8 cellular contexts compared by ENCODE assay signal in genomic region chr14:58749066-58749669, GRCh38.
DNase-seq lines count a peak whose midpoint lies in the region; ATAC-seq and TF ChIP-seq lines count a peak whose summit lies in the region.

No MANE protein-coding gene starts in this region.

- no peak overlapping the region for H3K27ac Mint-ChIP-seq in activated CD8-positive, alpha-beta T cell treated with anti-CD3 and anti-CD28 coated beads for 36 hours

- TF ChIP-seq CTCF in AG04449 (IDR thresholded peaks at IDR 0.05; ENCODE audit: insufficient read depth, low read length, missing control alignments): no peak
- no peak; a peak in 1 of 6 replicates for TF ChIP-seq CTCF in HCT116 (IDR thresholded peaks at IDR 0.05 in 2 of 3, conservative IDR thresholded peaks at IDR 0.05 in 1 of 3; ENCODE audit: borderline replicate concordance in 1 of 3, insufficient read depth in 1 of 3, low read depth in 2 of 3, low read length in 2 of 3)
- TF ChIP-seq CTCF in activated CD8-positive, alpha-beta T cell treated with anti-CD3 and anti-CD28 coated beads for 36 hours (IDR thresholded peaks at IDR 0.05): no peak
- TF ChIP-seq CTCF in lower lobe of right lung (IDR thresholded peaks at IDR 0.05): no peak

- peaks cover 6% of the 10 kb centered on the region for H3K4me1 Mint-ChIP-seq in activated CD8-positive, alpha-beta T cell treated with anti-CD3 and anti-CD28 coated beads for 36 hours (ENCODE audit: low read depth)

- DNase-seq in AG04449 (ENCODE audit: low read depth, low spot score) (peak; percentile 77), HCT116 (ENCODE audit: low read depth, low spot score) (peak; percentile 76), Karpas-422 (peak; percentile 44), lower lobe of right lung (peak; percentile 52), NCI-H2107 treated with DMSO at 0.1 percent for 48 hours (lab: John Stamatoyannopoulos, UW; ENCODE audit: unreplicated experiment) (no peak), NCI-H2107 (lab: John Stamatoyannopoulos, UW) (no peak)
- peak; percentile 50 for DNase-seq in activated CD8-positive, alpha-beta T cell treated with anti-CD3 and anti-CD28 coated beads for 36 hours

- H3K9me2 ChIP-seq in HCT116 (ENCODE audit: insufficient read depth): no peaks in the 10 kb centered on the region
- H3K9me2 ChIP-seq in Karpas-422 (replicated peaks; ENCODE audit: insufficient read depth, low read length): 0 out of 2 replicates have a peak, but pooled peaks cover 5% of the 10 kb centered on the region

- H3K27me3 Mint-ChIP-seq in activated CD8-positive, alpha-beta T cell treated with anti-CD3 and anti-CD28 coated beads for 36 hours: no peaks in the 10 kb centered on the region

- H3K4me3 ChIP-seq in AG04449 (ENCODE audit: low read depth, low read length): no peak overlapping the region
- H3K4me3 ChIP-seq in GM08714 (ENCODE audit: low read length): peak overlapping the region; percentile 20; the same call in 1 of the 2 replicates
- no peak overlapping the region for H3K4me3 ChIP-seq in HCT116 (replicated peaks in 1 of 2; ENCODE audit: low read depth in 1 of 2, low read length in 2 of 2)
- no peak overlapping the region for H3K4me3 ChIP-seq in Karpas-422 (ENCODE audit: low read length)
- no peak overlapping the region for H3K4me3 ChIP-seq in lower lobe of right lung

- no peak for TF ChIP-seq POLR2A in HCT116 (IDR thresholded peaks at IDR 0.05; ENCODE audit: borderline replicate concordance, extremely low read depth, insufficient read depth, insufficient read length)

- H3K9ac ChIP-seq in HCT116 (ENCODE audit: low read length): no peak overlapping the region
- H3K9ac ChIP-seq in Karpas-422 (ENCODE audit: low read length): no peak overlapping the region

- no TSS peak for BruUV-seq in HCT116 (replicated peaks; lab: Mats Ljungman, UMichigan)

- H4K20me1 ChIP-seq in HCT116 (ENCODE audit: insufficient read depth): no peaks in the 10 kb centered on the region
- no peaks in the 10 kb centered on the region for H4K20me1 ChIP-seq in Karpas-422 (ENCODE audit: insufficient read depth, low read depth, low read length)

- H3K4me1 ChIP-seq in HCT116 (ENCODE audit: control insufficient read depth in 1 of 2, insufficient read depth in 2 of 2, low read length in 2 of 2) (peaks cover 24 to 52% of the 10 kb centered on the region in 2 experiments), Karpas-422 (ENCODE audit: low read length) (peaks cover 4% of the 10 kb centered on the region; the same call in 1 of the 2 replicates), lower lobe of right lung (peaks cover 61% of the 10 kb centered on the region)

- CTCF ChIA-PET in AG04449 (lab: Yijun Ruan, JAX) (no interaction called here), HCT116 (lab: Charles Lee) (no interaction called here)
- CTCF ChIA-PET in activated CD8-positive, alpha-beta T cell treated with anti-CD3 and anti-CD28 coated beads for 36 hours (lab: Charles Lee): no interaction called here

- H3K9me3 ChIP-seq in HCT116 (ENCODE audit: control insufficient read depth in 1 of 2, insufficient read depth in 1 of 2, low read depth in 1 of 2, low read length in 2 of 2): no peaks in the 10 kb centered on the region
- H3K9me3 ChIP-seq in Karpas-422 (ENCODE audit: low read length): no peaks in the 10 kb centered on the region
- H3K9me3 ChIP-seq in lower lobe of right lung: no peaks in the 10 kb centered on the region

- no peaks in the 10 kb centered on the region for H3K79me2 ChIP-seq in HCT116 (ENCODE audit: insufficient read depth, low read length)
- no peaks in the 10 kb centered on the region for H3K79me2 ChIP-seq in Karpas-422 (ENCODE audit: low read length)

- no peak for TF ChIP-seq RAD21 in HCT116 (IDR thresholded peaks at IDR 0.05; ENCODE audit: low read depth)

- H3K36me3 Mint-ChIP-seq in activated CD8-positive, alpha-beta T cell treated with anti-CD3 and anti-CD28 coated beads for 36 hours (ENCODE audit: low read depth): no peaks in the 10 kb centered on the region

- H3K27me3 ChIP-seq in HCT116 (ENCODE audit: insufficient read depth, low read length) (no peaks in the 10 kb centered on the region), Karpas-422 (ENCODE audit: low read length) (no peaks in the 10 kb centered on the region), lower lobe of right lung (ENCODE audit: low read depth) (no peaks in the 10 kb centered on the region)

- H3K4me2 ChIP-seq in HCT116 (ENCODE audit: low read length): peak overlapping the region; percentile 34
- H3K4me2 ChIP-seq in Karpas-422 (ENCODE audit: low read depth, low read length, poor library complexity, severe bottlenecking): no peak overlapping the region

- intact Hi-C loops in HCT116 (cut with micrococcal nuclease): no loop called here
- intact Hi-C loops in activated CD8-positive, alpha-beta T cell treated with anti-CD3 and anti-CD28 coated beads for 36 hours (cut with micrococcal nuclease): no loop called here
- intact Hi-C loops in lower lobe of right lung (cut with DNase I): no loop called here

- RAD21 ChIA-PET in HCT116 (lab: Charles Lee; ENCODE audit: low non-redundant PET in 1 of 2, low total read pairs in 2 of 2, uncharacterized antibody in 2 of 2, unreplicated experiment in 2 of 2): no interaction called here

- peak overlapping the region; percentile 8 for H2AFZ ChIP-seq in HCT116 (ENCODE audit: low read depth, low read length, poor library complexity, severe bottlenecking)
- no peak overlapping the region for H2AFZ ChIP-seq in Karpas-422 (ENCODE audit: low read length)

- H3K36me3 ChIP-seq in HCT116 (ENCODE audit: control insufficient read depth in 1 of 2, insufficient read depth in 2 of 2, low read length in 2 of 2): no peaks in the 10 kb centered on the region
- H3K36me3 ChIP-seq in Karpas-422 (ENCODE audit: insufficient read depth, low read length): no peaks in the 10 kb centered on the region
- H3K36me3 ChIP-seq in lower lobe of right lung: no peaks in the 10 kb centered on the region

- POLR2A ChIA-PET in AG04449 (lab: Yijun Ruan, JAX): no interaction called here
- POLR2A ChIA-PET in HCT116 (lab: Charles Lee): no interaction called here
- POLR2A ChIA-PET in activated CD8-positive, alpha-beta T cell treated with anti-CD3 and anti-CD28 coated beads for 36 hours (lab: Charles Lee): no interaction called here

- no peaks in the 10 kb centered on the region for H3K9me3 Mint-ChIP-seq in activated CD8-positive, alpha-beta T cell treated with anti-CD3 and anti-CD28 coated beads for 36 hours

- H3K27ac ChIP-seq in HCT116 (ENCODE audit: low read depth, low read length) (no peak overlapping the region), Karpas-422 (ENCODE audit: low read length) (no peak overlapping the region), lower lobe of right lung (peak overlapping the region; percentile 13)

- ATAC-seq in HCT116 (peak; percentile 81), lower lobe of right lung (peak; percentile 67 to 71)
- peak; percentile 76 for ATAC-seq in activated CD8-positive, alpha-beta T cell treated with anti-CD3 and anti-CD28 coated beads for 36 hours

- no peak overlapping the region for H3K4me3 Mint-ChIP-seq in activated CD8-positive, alpha-beta T cell treated with anti-CD3 and anti-CD28 coated beads for 36 hours

TF ChIP-seq in HCT116, 20 proteins besides CTCF, POLR2A, EP300 and RAD21:
- TF ChIP-seq ZBTB33 (IDR thresholded peaks at IDR 0.05; ENCODE audit: extremely low read depth, insufficient replicate concordance, low read length): no peak
- peak; percentile 45 for TF ChIP-seq FOSL1 (IDR thresholded peaks at IDR 0.05; ENCODE audit: low read depth)
- no peak for TF ChIP-seq POLR2AphosphoS5 (IDR thresholded peaks at IDR 0.05; ENCODE audit: low read depth, low read length)
- no peak for TF ChIP-seq EZH2phosphoT487 (IDR thresholded peaks at IDR 0.05; ENCODE audit: borderline replicate concordance)
- TF ChIP-seq CEBPB (IDR thresholded peaks at IDR 0.05; ENCODE audit: low read depth): no peak
- no peak for TF ChIP-seq TCF7L2 (IDR thresholded peaks at IDR 0.05; ENCODE audit: borderline replicate concordance, extremely low read depth, insufficient read depth, insufficient read length)
- TF ChIP-seq CBX3 (IDR thresholded peaks at IDR 0.05; ENCODE audit: low read depth): peak; percentile 7; the same call in 1 of the 2 replicates
- TF ChIP-seq SP1 (IDR thresholded peaks at IDR 0.05; ENCODE audit: low read depth): peak; percentile 30
- TF ChIP-seq ATF3 (IDR thresholded peaks at IDR 0.05): no peak
- peak; percentile 31; the same call in 1 of the 2 replicates for TF ChIP-seq JUND (IDR thresholded peaks at IDR 0.05)
- TF ChIP-seq ZNF274 (IDR thresholded peaks at IDR 0.05; ENCODE audit: low read depth, low read length): no peak

Comparison
In these comparisons a context has a peak if more than half of its experiments do, and no peak if none do; other contexts are left out.
1. DNase-seq: peak in AG04449 (single experiment), HCT116 (single experiment), Karpas-422 (single experiment), activated CD8-positive, alpha-beta T cell treated with anti-CD3 and anti-CD28 coated beads for 36 hours (single experiment) and lower lobe of right lung (single experiment); none in NCI-H2107 treated with DMSO at 0.1 percent for 48 hours (single experiment) and NCI-H2107 (single experiment).
2. Peak in every context shown above with its lines, with median percentiles within 50 percentile points of each other: ATAC-seq.